23 cellular contexts compared by ENCODE assay signal in genomic region chr19:42038675-42039074, GRCh38. TPM values are rescaled to one million over a fixed set of nuclear protein-coding genes. Genes with fewer than 3 reads are reported as not detected.
DNase-seq lines count a peak whose midpoint lies in the region; ATAC-seq lines count a peak whose summit lies in the region.
"Had no signal": no experiment of that assay in that cellular context is flagged by ENCODE, and none has a peak within 500 bp of the region (broad histone marks: within the 10 kb centered on the region; RNA-seq: fewer than 3 reads in every experiment).

No MANE protein-coding gene starts in this region.

- DNase-seq in NCI-H2029 (lab: John Stamatoyannopoulos, UW) (peak; percentile 82), SJCRH30 (peak; percentile 27 to 39), left ventricle myocardium superior (peak; percentile 81), RKO (ENCODE audit: low spot score) (no peak), NOMO-1 (lab: John Stamatoyannopoulos, UW; ENCODE audit: unreplicated experiment in 2 of 2) (no peak)
- no peak for DNase-seq in stimulated activated naive CD8-positive, alpha-beta T cell treated with anti-CD3 and anti-CD28 coated beads, Interleukin-15, amount 100 ng/mL, for 72 hours
- DNase-seq: activated CD4-positive, alpha-beta T cell treated with anti-CD3 and anti-CD28 coated beads, Interleukin-2, amount 50 U/mL, for 1 hour; activated naive CD4-positive, alpha-beta T cell treated with anti-CD3 and anti-CD28 coated beads, Interleukin-2, amount 50 U/mL, for 16 hours; activated T-cell treated with anti-CD3 and anti-CD28 coated beads for 4 hours; body of pancreas; dermis blood vessel endothelial cell; DND-41; esophagus squamous epithelium; HFFc6; kidney; OCI-M1; ovary; stimulated activated CD4-positive, alpha-beta T cell treated with anti-CD3 and anti-CD28 coated beads, Interleukin-12 subunit alpha, Interleukin-12 subunit beta, amount 100 ng/mL, for 4 hours; stimulated activated naive CD4-positive, alpha-beta T cell; upper lobe of left lung had no signal

- no peak overlapping the region for H3K27ac ChIP-seq in SJCRH30
- H3K27ac ChIP-seq in skeletal muscle tissue (ENCODE audit: low read depth, low read length): peak overlapping the region; percentile 60
- H3K27ac ChIP-seq: BLaER1, body of pancreas, esophagus squamous epithelium, ovary, upper lobe of left lung had no signal

- no peak overlapping the region for H3K27ac Mint-ChIP-seq in stimulated activated naive CD8-positive, alpha-beta T cell treated with anti-CD3 and anti-CD28 coated beads, Interleukin-15, amount 100 ng/mL, for 72 hours
- H3K27ac Mint-ChIP-seq: HFFc6 had no signal

- H3K36me3 ChIP-seq in SJCRH30 (no peaks in the 10 kb centered on the region), skeletal muscle tissue (ENCODE audit: control insufficient read depth in 3 of 3, insufficient read depth in 3 of 3, low read length in 3 of 3) (no peaks in the 10 kb centered on the region)
- H3K36me3 ChIP-seq: esophagus squamous epithelium, ovary, upper lobe of left lung had no signal

- intact Hi-C loops in left ventricle myocardium superior (cut with micrococcal nuclease): no loop called here

- H3K9me3 Mint-ChIP-seq in stimulated activated naive CD8-positive, alpha-beta T cell treated with anti-CD3 and anti-CD28 coated beads, Interleukin-15, amount 100 ng/mL, for 72 hours: no peaks in the 10 kb centered on the region
- H3K9me3 Mint-ChIP-seq: HFFc6 had no signal

- no peak overlapping the region for H3K4me3 Mint-ChIP-seq in stimulated activated naive CD8-positive, alpha-beta T cell treated with anti-CD3 and anti-CD28 coated beads, Interleukin-15, amount 100 ng/mL, for 72 hours
- H3K4me3 Mint-ChIP-seq: HFFc6 had no signal

- H3K4me1 Mint-ChIP-seq in stimulated activated naive CD8-positive, alpha-beta T cell treated with anti-CD3 and anti-CD28 coated beads, Interleukin-15, amount 100 ng/mL, for 72 hours: peaks cover 9% of the 10 kb centered on the region

- ATAC-seq in left ventricle myocardium superior: peak; percentile 92
- no peak for ATAC-seq in stimulated activated naive CD8-positive, alpha-beta T cell treated with anti-CD3 and anti-CD28 coated beads, Interleukin-15, amount 100 ng/mL, for 72 hours
- ATAC-seq: body of pancreas, SK-N-SH treated with all-trans-retinoic acid at 6 μM for 48 hours had no signal

- no peaks in the 10 kb centered on the region for H3K9me3 ChIP-seq in SJCRH30 (replicated peaks)
- H3K9me3 ChIP-seq in skeletal muscle tissue (ENCODE audit: control insufficient read depth in 3 of 3, low read length in 3 of 3): no peaks in the 10 kb centered on the region
- H3K9me3 ChIP-seq: BLaER1, body of pancreas, esophagus squamous epithelium, ovary, upper lobe of left lung had no signal

- H3K4me1 ChIP-seq in SJCRH30 (peaks cover 12% of the 10 kb centered on the region; the same call in 1 of the 2 replicates), skeletal muscle tissue (ENCODE audit: control insufficient read depth in 3 of 3, insufficient read depth in 3 of 3, low read length in 3 of 3) (peaks cover 9 to 21% (median 10%) of the 10 kb centered on the region in 3 donors)
- H3K4me1 ChIP-seq: body of pancreas had no signal

- peaks cover 9% of the 10 kb centered on the region for H3K27me3 Mint-ChIP-seq in stimulated activated naive CD8-positive, alpha-beta T cell treated with anti-CD3 and anti-CD28 coated beads, Interleukin-15, amount 100 ng/mL, for 72 hours

- no peak overlapping the region for H3K4me3 ChIP-seq in SJCRH30
- H3K4me3 ChIP-seq in skeletal muscle tissue (ENCODE audit: low read length in 3 of 3): peak overlapping the region in 1 of 3 donors; percentile 45
- H3K4me3 ChIP-seq: BLaER1, body of pancreas, esophagus squamous epithelium, ovary, upper lobe of left lung had no signal

- H3K27me3 ChIP-seq in SJCRH30: no peaks in the 10 kb centered on the region
- peaks cover 0 to 3% (median 0%) of the 10 kb centered on the region in 3 donors for H3K27me3 ChIP-seq in skeletal muscle tissue (ENCODE audit: control insufficient read depth in 3 of 3, insufficient read depth in 3 of 3, low read length in 3 of 3)
- H3K27me3 ChIP-seq: BLaER1, body of pancreas, esophagus squamous epithelium, ovary, upper lobe of left lung had no signal

- peak overlapping the region in 1 of 3 donors; percentile 60 for H3K9ac ChIP-seq in skeletal muscle tissue (ENCODE audit: low read depth in 1 of 3, low read length in 3 of 3)
- H3K9ac ChIP-seq: BLaER1 had no signal

RNA-seq across cellular contexts. Expression of gene GRIK5, which starts 31.3 kb away (rescaled TPM):
- total RNA-seq in SJCRH30 (2014; rRNA removed; shearing (Covaris generic)): 10.3 and 10.5 TPM in 2 replicates
- total RNA-seq in left ventricle myocardium superior: 5.4 TPM
- total RNA-seq in skeletal muscle tissue: 1.0 TPM

RNA-seq across cellular contexts. Expression of gene ZNF574, which starts 37.3 kb away (rescaled TPM):
- total RNA-seq in SJCRH30 (2014; rRNA removed; shearing (Covaris generic)): 31.1 and 31.5 TPM in 2 replicates
- 10.2 TPM for total RNA-seq in left ventricle myocardium superior
- total RNA-seq in skeletal muscle tissue: 7.8 TPM

RNA-seq across cellular contexts. Expression of gene ATP1A3, which starts 44.6 kb away (rescaled TPM):
- total RNA-seq in SJCRH30 (2014; rRNA removed; shearing (Covaris generic)): 11.2 and 12.1 TPM in 2 replicates
- total RNA-seq in left ventricle myocardium superior (416 TPM), skeletal muscle tissue (not detected)
- total RNA-seq: kidney had no signal

Comparison
In these comparisons a context has a peak if more than half of its experiments do, and no peak if none do; other contexts are left out.
1. DNase-seq: peak in NCI-H2029 (single experiment), SJCRH30 (2 of 2) and left ventricle myocardium superior (single experiment); none in RKO (single experiment), stimulated activated naive CD8-positive, alpha-beta T cell treated with anti-CD3 and anti-CD28 coated beads, Interleukin-15, amount 100 ng/mL, for 72 hours (0 of 2) and NOMO-1 (0 of 2).
2. RNA of gene ATP1A3, which starts 44.6 kb away (total RNA-seq): 416 TPM in left ventricle myocardium superior (single experiment); 11.2 to 12.1 TPM in SJCRH30 and not detected in skeletal muscle tissue (single experiment); every median in the first group is over 10 times any median in the second.